Comparison of ENCODE assay signal across 8 cellular contexts in the genomic region with DNA sequence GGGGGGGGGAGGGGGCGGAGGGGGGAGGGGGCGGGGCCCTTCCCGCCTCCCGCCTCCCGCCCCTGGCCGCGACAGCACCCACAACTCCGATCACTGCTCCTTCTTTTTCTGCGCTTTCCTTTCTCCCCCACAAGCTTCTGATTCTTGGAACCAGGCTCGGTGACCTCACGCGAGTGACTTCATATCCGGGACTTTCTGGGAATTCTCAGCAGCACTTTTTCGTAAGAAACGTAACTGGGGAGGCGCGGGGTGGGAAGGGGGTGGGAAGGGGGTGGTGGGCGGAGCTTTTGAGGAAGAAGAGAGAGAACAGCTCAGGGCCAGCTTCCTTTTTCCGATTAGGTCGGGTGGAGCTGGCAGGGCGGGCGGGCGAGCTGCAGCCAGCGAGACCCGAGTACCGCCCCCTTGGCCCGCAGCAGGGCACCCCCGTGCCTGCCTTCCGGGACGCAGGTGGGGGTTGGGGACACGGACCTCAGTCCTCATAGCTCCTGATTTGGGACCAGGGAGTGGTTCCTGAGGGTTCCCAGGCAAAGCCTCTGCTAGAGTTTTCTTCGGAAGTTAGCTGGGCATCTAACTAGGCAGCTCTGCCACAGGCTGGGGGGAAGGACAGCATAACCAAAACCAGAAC. TPM values are rescaled to one million over a fixed set of nuclear protein-coding genes. Genes with fewer than 3 reads are reported as not detected.
DNase-seq lines count a peak whose midpoint lies in the region; ATAC-seq lines count a peak whose summit lies in the region.

No MANE protein-coding gene starts in this region.

- CTCF ChIA-PET in activated CD8-positive, alpha-beta memory T cell treated with anti-CD3 and anti-CD28 coated beads, Interleukin-2, amount 10 ng/mL, durations not matched to agents 7 days and 5 days (lab: Charles Lee) = interaction anchor here (0.6 to 3.7 kb wide), 7 partner anchors 10 to 114 kb away, joined by 3 to 26 read pairs (median 3); no protein-coding TSS in a partner anchor

- peak overlapping the region; percentile 67 for H3K4me3 Mint-ChIP-seq in activated CD8-positive, alpha-beta memory T cell treated with anti-CD3 and anti-CD28 coated beads, Interleukin-2, amount 10 ng/mL, durations not matched to agents 7 days and 5 days

- H3K9me3 Mint-ChIP-seq in activated CD8-positive, alpha-beta memory T cell treated with anti-CD3 and anti-CD28 coated beads, Interleukin-2, amount 10 ng/mL, durations not matched to agents 7 days and 5 days (ENCODE audit: low read depth) = peaks cover 2% of the 10 kb centered on the region

- peak overlapping the region; percentile 97 for H4K8ac ChIP-seq in mesenchymal stem cell (ENCODE audit: low read length)

- DNase-seq in EL (peak; percentile 97), NOMO-1 (lab: John Stamatoyannopoulos, UW; ENCODE audit: unreplicated experiment in 2 of 2) (peak; percentile 69 to 78), mesenchymal stem cell (peak; percentile 99), NK-92 (lab: John Stamatoyannopoulos, UW; ENCODE audit: unreplicated experiment) (no peak)
- DNase-seq in activated CD8-positive, alpha-beta memory T cell treated with anti-CD3 and anti-CD28 coated beads, Interleukin-2, amount 10 ng/mL, durations not matched to agents 7 days and 5 days = peak; percentile 83
- peak; percentile 53 to 75 (median 56) for DNase-seq in stimulated activated CD4-positive, alpha-beta T cell treated with anti-CD3 and anti-CD28 coated beads, TNF-alpha, amount 100 ng/mL, for 48 hours (ENCODE audit: low read depth in 3 of 3)

- H3K27me3 ChIP-seq in endocrine pancreas (ENCODE audit: control insufficient read depth, insufficient read depth, low read length) = no peaks in the 10 kb centered on the region
- H3K27me3 ChIP-seq in mesenchymal stem cell (ENCODE audit: control insufficient read depth in 1 of 2, insufficient read depth in 1 of 2, low read length in 2 of 2) = no peaks in the 10 kb centered on the region

- H3K4me3 ChIP-seq in endocrine pancreas (ENCODE audit: control insufficient read depth, insufficient read depth, low read length) (peak overlapping the region; percentile 53), mesenchymal stem cell (ENCODE audit: insufficient read depth in 1 of 2, low read depth in 1 of 2, low read length in 2 of 2) (peak overlapping the region; percentile 54 to 74)

- H4K91ac ChIP-seq in mesenchymal stem cell (ENCODE audit: low read length) = peak overlapping the region; percentile 99

- peak overlapping the region; percentile 98 for H2BK15ac ChIP-seq in mesenchymal stem cell (ENCODE audit: low read depth, poor library complexity, severe bottlenecking)

- H3K4ac ChIP-seq in mesenchymal stem cell (ENCODE audit: low read depth in 1 of 2, low read length in 2 of 2) = peak overlapping the region; percentile 76 to 90

- peak overlapping the region; percentile 73 for H2BK120ac ChIP-seq in mesenchymal stem cell (ENCODE audit: low read depth, low read length)

- H2BK12ac ChIP-seq in mesenchymal stem cell (ENCODE audit: low read length in 2 of 2) = peak overlapping the region; percentile 55 to 83

- H3K27me3 Mint-ChIP-seq in activated CD8-positive, alpha-beta memory T cell treated with anti-CD3 and anti-CD28 coated beads, Interleukin-2, amount 10 ng/mL, durations not matched to agents 7 days and 5 days = no peaks in the 10 kb centered on the region

- H3K36me3 ChIP-seq in endocrine pancreas (ENCODE audit: control insufficient read depth, insufficient read depth, low read length) = no peaks in the 10 kb centered on the region
- H3K36me3 ChIP-seq in mesenchymal stem cell (ENCODE audit: control insufficient read depth in 1 of 2, insufficient read depth in 2 of 2, low read depth in 1 of 2, low read length in 2 of 2) = no peaks in the 10 kb centered on the region

- H3K4me1 ChIP-seq in endocrine pancreas (ENCODE audit: control insufficient read depth, insufficient read depth, low read length) = peaks cover 16% of the 10 kb centered on the region
- peaks cover 14% of the 10 kb centered on the region for H3K4me1 ChIP-seq in mesenchymal stem cell (ENCODE audit: control insufficient read depth, insufficient read depth, low read depth, low read length)

- H3K9me3 ChIP-seq in endocrine pancreas (ENCODE audit: control insufficient read depth, low read length) (no peaks in the 10 kb centered on the region), mesenchymal stem cell (ENCODE audit: control insufficient read depth, low read length) (no peaks in the 10 kb centered on the region)

- peak overlapping the region; percentile 28 for H2AK5ac ChIP-seq in mesenchymal stem cell (ENCODE audit: low read length, severe bottlenecking)

- peaks cover 44% of the 10 kb centered on the region for H3K4me1 Mint-ChIP-seq in activated CD8-positive, alpha-beta memory T cell treated with anti-CD3 and anti-CD28 coated beads, Interleukin-2, amount 10 ng/mL, durations not matched to agents 7 days and 5 days

- H3K36me3 Mint-ChIP-seq in activated CD8-positive, alpha-beta memory T cell treated with anti-CD3 and anti-CD28 coated beads, Interleukin-2, amount 10 ng/mL, durations not matched to agents 7 days and 5 days = peaks cover 8% of the 10 kb centered on the region

- no peaks in the 10 kb centered on the region for H3K79me1 ChIP-seq in mesenchymal stem cell (replicated peaks; ENCODE audit: low read length, poor library complexity, severe bottlenecking)

- H2BK5ac ChIP-seq in mesenchymal stem cell (ENCODE audit: low read depth, low read length, poor library complexity, severe bottlenecking) = peak overlapping the region; percentile 88

- peak overlapping the region; percentile 81 for H3K27ac ChIP-seq in mesenchymal stem cell (ENCODE audit: low read length, poor library complexity, severe bottlenecking)

- H3K14ac ChIP-seq in mesenchymal stem cell (ENCODE audit: low read length in 2 of 2) = no peak overlapping the region

- peak overlapping the region; percentile 30 for H3K9ac ChIP-seq in endocrine pancreas (ENCODE audit: control insufficient read depth, insufficient read depth, low read length)
- H3K9ac ChIP-seq in mesenchymal stem cell (ENCODE audit: low read length) = peak overlapping the region; percentile 90

- H3K18ac ChIP-seq in mesenchymal stem cell (ENCODE audit: low read depth in 1 of 2, low read length in 2 of 2) = peak overlapping the region; percentile 88 to 95

- 2% methylated on average over 23 of the region's 32 CpGs for WGBS in mesenchymal stem cell

- H3K27ac Mint-ChIP-seq in activated CD8-positive, alpha-beta memory T cell treated with anti-CD3 and anti-CD28 coated beads, Interleukin-2, amount 10 ng/mL, durations not matched to agents 7 days and 5 days = peak overlapping the region; percentile 75

- no peak overlapping the region for H3K23ac ChIP-seq in mesenchymal stem cell (ENCODE audit: low read length in 2 of 2)

- ATAC-seq in HG02678 (IDR thresholded peaks at IDR 0.05; ENCODE audit: unreplicated experiment) = peak; percentile 45
- peak; percentile 54 for ATAC-seq in activated CD8-positive, alpha-beta memory T cell treated with anti-CD3 and anti-CD28 coated beads, Interleukin-2, amount 10 ng/mL, durations not matched to agents 7 days and 5 days

- H3K4me2 ChIP-seq in mesenchymal stem cell (ENCODE audit: low read length, poor library complexity, severe bottlenecking) = peak overlapping the region; percentile 82

- peak overlapping the region; percentile 36 for H2AFZ ChIP-seq in mesenchymal stem cell (ENCODE audit: low read depth, low read length)

RNA-seq across cellular contexts. Expression of gene XIRP1, which starts 14.6 kb away (rescaled TPM):
- 1 to 10 TPM in 1 of 2 experiments, under 1 TPM in 1; 0.06 to 1.0 TPM for total RNA-seq in activated CD8-positive, alpha-beta memory T cell treated with anti-CD3 and anti-CD28 coated beads, Interleukin-2, amount 10 ng/mL, durations not matched to agents 7 days and 5 days
- 0.08 TPM for polyA plus RNA-seq in mesenchymal stem cell (2013, experiment 1 of 2)
- 0.03 TPM for polyA plus RNA-seq in mesenchymal stem cell (2013, experiment 2 of 2)

RNA-seq across cellular contexts. Expression of gene CSRNP1, which starts 24.4 kb away (rescaled TPM):
- total RNA-seq in activated CD8-positive, alpha-beta memory T cell treated with anti-CD3 and anti-CD28 coated beads, Interleukin-2, amount 10 ng/mL, durations not matched to agents 7 days and 5 days = 10 to 100 TPM; 15.6 to 20.2 TPM
- 16.6 TPM for polyA plus RNA-seq in mesenchymal stem cell (2013, experiment 1 of 2)
- polyA plus RNA-seq in mesenchymal stem cell (2013, experiment 2 of 2) = 15.6 TPM
